In genomic region chr20:48629960-48630315, GRCh38 we compare ENCODE assay signal across 21 cellular contexts.
"Had no signal": no experiment of that assay in that cellular context is flagged by ENCODE, and none has a peak within 500 bp of the region (broad histone marks: within the 10 kb centered on the region; RNA-seq: fewer than 3 reads in every experiment).

No MANE protein-coding gene starts in this region.

- H3K36me3 Mint-ChIP-seq: mesothelial cell of epicardium had no signal

- H3K4me2 ChIP-seq: hepatocyte had no signal

- H2AFZ ChIP-seq: hepatocyte had no signal

- H3K27ac ChIP-seq: adrenal gland, breast epithelium, epithelial cell of prostate, hepatocyte, thyroid gland, uterus had no signal

- H3K4me1 Mint-ChIP-seq: mesothelial cell of epicardium had no signal

- H3K79me2 ChIP-seq: hepatocyte had no signal

- H3K27me3 Mint-ChIP-seq: activated CD4-positive, alpha-beta T cell treated with anti-CD3 and anti-CD28 coated beads, Interleukin-2, amount 10 ng/mL, durations not matched to agents 7 days and 5 days; activated naive CD4-positive, alpha-beta T cell treated with anti-CD3 and anti-CD28 coated beads, Interleukin-2, amount 50 U/mL, for 24 hours had no signal

- ATAC-seq: activated CD4-positive, CD25-positive, alpha-beta regulatory T cell treated with anti-CD3 and anti-CD28 coated beads, Interleukin-2, amount 50 U/mL, for 24 hours; left lobe of liver had no signal

- H3K9me3 Mint-ChIP-seq: activated CD4-positive, alpha-beta T cell treated with anti-CD3 and anti-CD28 coated beads, Interleukin-2, amount 10 ng/mL, durations not matched to agents 7 days and 5 days; activated naive CD4-positive, alpha-beta T cell treated with anti-CD3 and anti-CD28 coated beads, Interleukin-2, amount 50 U/mL, for 24 hours; mesothelial cell of epicardium; nephron progenitor cell had no signal

- H3K36me3 ChIP-seq: breast epithelium, uterus had no signal

- H3K9me3 ChIP-seq: adrenal gland, breast epithelium, thyroid gland, uterus had no signal

- H3K4me3 ChIP-seq: adrenal gland, breast epithelium, hepatocyte, thyroid gland, uterus had no signal

- H3K4me3 Mint-ChIP-seq: activated CD4-positive, alpha-beta T cell treated with anti-CD3 and anti-CD28 coated beads, Interleukin-2, amount 10 ng/mL, durations not matched to agents 7 days and 5 days; activated naive CD4-positive, alpha-beta T cell treated with anti-CD3 and anti-CD28 coated beads, Interleukin-2, amount 50 U/mL, for 24 hours; mesothelial cell of epicardium; nephron progenitor cell had no signal

- DNase-seq: activated CD4-positive, alpha-beta T cell treated with anti-CD3 and anti-CD28 coated beads, Interleukin-2, amount 10 ng/mL, durations not matched to agents 7 days and 5 days; activated effector memory CD4-positive, alpha-beta T cell treated with Interleukin-2 at 50 U/mL for 16 hours; activated T-cell treated with anti-CD3 and anti-CD28 coated beads for 4 hours; adrenal gland; cerebellar nuclear complex; effector memory CD4-positive, alpha-beta T cell; foreskin fibroblast; nephron progenitor cell; nucleus accumbens; stimulated activated naive CD4-positive, alpha-beta T cell treated with Interleukin-2 at 50 U/mL for 16 hours; T-helper 1 cell; T1000; thyroid gland; uterus had no signal

- H3K4me1 ChIP-seq: breast epithelium, thyroid gland, uterus had no signal

- H3K27ac Mint-ChIP-seq: activated CD4-positive, alpha-beta T cell treated with anti-CD3 and anti-CD28 coated beads, Interleukin-2, amount 10 ng/mL, durations not matched to agents 7 days and 5 days; activated naive CD4-positive, alpha-beta T cell treated with anti-CD3 and anti-CD28 coated beads, Interleukin-2, amount 50 U/mL, for 24 hours; mesothelial cell of epicardium; nephron progenitor cell had no signal

- H3K27me3 ChIP-seq: adrenal gland, breast epithelium, hepatocyte, thyroid gland, uterus had no signal
